In the genomic region with DNA sequence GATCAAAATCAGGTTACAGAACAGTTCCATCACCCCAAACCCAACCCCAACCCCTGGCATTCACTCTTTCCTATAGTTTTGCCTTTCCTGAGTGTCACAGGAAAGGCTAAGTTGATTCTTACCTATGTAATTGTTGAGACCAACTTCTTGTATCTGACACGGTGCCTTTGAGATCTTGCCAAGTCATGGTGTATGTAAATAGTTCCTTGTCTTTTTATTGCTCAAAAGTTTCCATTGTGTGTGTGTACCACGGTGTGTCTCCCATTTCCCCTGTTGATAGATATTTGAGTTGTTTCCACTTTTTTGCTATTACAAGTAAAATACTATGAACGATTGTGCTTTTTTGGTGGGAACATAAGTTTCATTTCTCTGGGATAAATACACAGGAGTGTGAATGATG, we compare ENCODE assay signal across 1 cellular context.
TF ChIP-seq lines count a peak whose summit lies in the region.

No MANE protein-coding gene starts in this region.

TF ChIP-seq in K562, 482 proteins besides CTCF, POLR2A, EP300 and RAD21 (continued from another document):
- TF ChIP-seq, protein P1, sequence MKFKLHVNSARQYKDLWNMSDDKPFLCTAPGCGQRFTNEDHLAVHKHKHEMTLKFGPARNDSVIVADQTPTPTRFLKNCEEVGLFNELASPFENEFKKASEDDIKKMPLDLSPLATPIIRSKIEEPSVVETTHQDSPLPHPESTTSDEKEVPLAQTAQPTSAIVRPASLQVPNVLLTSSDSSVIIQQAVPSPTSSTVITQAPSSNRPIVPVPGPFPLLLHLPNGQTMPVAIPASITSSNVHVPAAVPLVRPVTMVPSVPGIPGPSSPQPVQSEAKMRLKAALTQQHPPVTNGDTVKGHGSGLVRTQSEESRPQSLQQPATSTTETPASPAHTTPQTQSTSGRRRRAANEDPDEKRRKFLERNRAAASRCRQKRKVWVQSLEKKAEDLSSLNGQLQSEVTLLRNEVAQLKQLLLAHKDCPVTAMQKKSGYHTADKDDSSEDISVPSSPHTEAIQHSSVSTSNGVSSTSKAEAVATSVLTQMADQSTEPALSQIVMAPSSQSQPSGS (CRISPR knock-in tag; IDR thresholded peaks at IDR 0.05) = no peak
- TF ChIP-seq, protein P2, sequence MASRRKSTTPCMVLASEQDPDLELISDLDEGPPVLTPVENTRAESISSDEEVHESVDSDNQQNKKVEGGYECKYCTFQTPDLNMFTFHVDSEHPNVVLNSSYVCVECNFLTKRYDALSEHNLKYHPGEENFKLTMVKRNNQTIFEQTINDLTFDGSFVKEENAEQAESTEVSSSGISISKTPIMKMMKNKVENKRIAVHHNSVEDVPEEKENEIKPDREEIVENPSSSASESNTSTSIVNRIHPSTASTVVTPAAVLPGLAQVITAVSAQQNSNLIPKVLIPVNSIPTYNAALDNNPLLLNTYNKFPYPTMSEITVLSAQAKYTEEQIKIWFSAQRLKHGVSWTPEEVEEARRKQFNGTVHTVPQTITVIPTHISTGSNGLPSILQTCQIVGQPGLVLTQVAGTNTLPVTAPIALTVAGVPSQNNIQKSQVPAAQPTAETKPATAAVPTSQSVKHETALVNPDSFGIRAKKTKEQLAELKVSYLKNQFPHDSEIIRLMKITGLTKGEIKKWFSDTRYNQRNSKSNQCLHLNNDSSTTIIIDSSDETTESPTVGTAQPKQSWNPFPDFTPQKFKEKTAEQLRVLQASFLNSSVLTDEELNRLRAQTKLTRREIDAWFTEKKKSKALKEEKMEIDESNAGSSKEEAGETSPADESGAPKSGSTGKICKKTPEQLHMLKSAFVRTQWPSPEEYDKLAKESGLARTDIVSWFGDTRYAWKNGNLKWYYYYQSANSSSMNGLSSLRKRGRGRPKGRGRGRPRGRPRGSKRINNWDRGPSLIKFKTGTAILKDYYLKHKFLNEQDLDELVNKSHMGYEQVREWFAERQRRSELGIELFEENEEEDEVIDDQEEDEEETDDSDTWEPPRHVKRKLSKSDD (conservative IDR thresholded peaks at IDR 0.05; ENCODE audit: low read length) = no peak
- no peak for TF ChIP-seq SETDB1 (IDR thresholded peaks at IDR 0.05; ENCODE audit: low read length)
- TF ChIP-seq, protein P3, sequence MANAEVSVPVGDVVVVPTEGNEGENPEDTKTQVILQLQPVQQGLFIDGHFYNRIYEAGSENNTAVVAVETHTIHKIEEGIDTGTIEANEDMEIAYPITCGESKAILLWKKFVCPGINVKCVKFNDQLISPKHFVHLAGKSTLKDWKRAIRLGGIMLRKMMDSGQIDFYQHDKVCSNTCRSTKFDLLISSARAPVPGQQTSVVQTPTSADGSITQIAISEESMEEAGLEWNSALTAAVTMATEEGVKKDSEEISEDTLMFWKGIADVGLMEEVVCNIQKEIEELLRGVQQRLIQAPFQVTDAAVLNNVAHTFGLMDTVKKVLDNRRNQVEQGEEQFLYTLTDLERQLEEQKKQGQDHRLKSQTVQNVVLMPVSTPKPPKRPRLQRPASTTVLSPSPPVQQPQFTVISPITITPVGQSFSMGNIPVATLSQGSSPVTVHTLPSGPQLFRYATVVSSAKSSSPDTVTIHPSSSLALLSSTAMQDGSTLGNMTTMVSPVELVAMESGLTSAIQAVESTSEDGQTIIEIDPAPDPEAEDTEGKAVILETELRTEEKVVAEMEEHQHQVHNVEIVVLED (CRISPR knock-in tag; IDR thresholded peaks at IDR 0.05) = no peak
